In the genomic region with DNA sequence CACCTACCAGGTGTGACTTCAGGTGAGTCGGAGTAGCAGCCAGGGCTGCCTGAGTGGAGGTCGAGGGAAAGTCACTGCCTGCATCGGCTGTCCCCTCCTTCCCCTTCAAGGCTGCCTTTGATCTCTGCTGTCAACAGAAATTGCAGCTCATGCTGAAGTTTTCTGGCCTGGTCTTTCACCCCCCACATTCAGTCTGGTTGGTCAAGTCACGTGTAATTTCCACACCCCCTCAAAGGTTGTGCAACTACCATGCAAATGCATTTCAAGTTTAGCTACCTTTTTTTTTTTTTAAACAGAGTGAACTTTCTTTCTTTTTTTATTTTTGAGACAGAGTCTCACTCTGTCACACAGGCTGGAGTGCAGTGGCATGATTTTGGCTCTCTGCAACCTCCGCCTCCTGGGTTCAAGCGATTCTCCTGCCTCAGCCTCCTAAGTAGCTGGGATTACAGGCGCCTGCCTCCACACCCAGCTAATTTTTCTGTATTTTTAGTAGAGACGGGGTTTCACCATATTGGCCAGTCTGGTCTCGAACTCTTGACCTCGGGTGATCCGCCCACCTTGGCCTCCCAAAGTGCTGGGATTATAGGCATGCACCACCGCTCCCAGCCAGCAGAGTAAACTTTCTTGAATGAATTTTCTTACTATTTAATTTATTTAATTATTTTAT, we compare ENCODE assay signal across 1 cellular context.
TF ChIP-seq lines count a peak whose summit lies in the region.
"Not testable (repeated sequence)": the region's sequence is repeated elsewhere in the genome, so short reads cannot be mapped to it uniquely, and the experiment has no call there.

No MANE protein-coding gene starts in this region.

TF ChIP-seq in HepG2, 621 proteins besides CTCF, POLR2A, EP300 and RAD21 (continues in another document):
- TF ChIP-seq ZNF740 (CRISPR knock-in tag; IDR thresholded peaks at IDR 0.05) (peak; percentile 93), ZNF724P (CRISPR knock-in tag; IDR thresholded peaks at IDR 0.05; ENCODE audit: borderline replicate concordance) (0 out of 2 replicates have a peak, but pooled peaks have one; percentile 20), ZBTB7A (CRISPR knock-in tag; IDR thresholded peaks at IDR 0.05) (peak; percentile 35; the same call in 1 of the 2 replicates), ATF4 (CRISPR knock-in tag; IDR thresholded peaks at IDR 0.05) (peak in 1 of 2 experiments; percentile 73; a peak in 2 of 4 replicates), MYC (CRISPR knock-in tag; IDR thresholded peaks at IDR 0.05; ENCODE audit: borderline replicate concordance) (peak; percentile 58; the same call in 1 of the 2 replicates), POGZ (CRISPR knock-in tag; IDR thresholded peaks at IDR 0.05) (peak; percentile 39; the same call in 1 of the 2 replicates), GABPB1 (CRISPR knock-in tag; IDR thresholded peaks at IDR 0.05) (peak; percentile 38; the same call in 1 of the 2 replicates), TBX2 (CRISPR knock-in tag; IDR thresholded peaks at IDR 0.05; ENCODE audit: borderline replicate concordance) (peak; percentile 61), ZNF331 (CRISPR knock-in tag; IDR thresholded peaks at IDR 0.05) (peak; percentile 69; the same call in 1 of the 2 replicates), HDAC2 (CRISPR knock-in tag; IDR thresholded peaks at IDR 0.05) (peak; percentile 84; the same call in 1 of the 2 replicates), ADNP (CRISPR knock-in tag; IDR thresholded peaks at IDR 0.05) (peak; percentile 17; the same call in 1 of the 2 replicates), ZNF687 (CRISPR knock-in tag; IDR thresholded peaks at IDR 0.05) (peak; percentile 64), ZSCAN9 (CRISPR knock-in tag; IDR thresholded peaks at IDR 0.05; ENCODE audit: borderline replicate concordance) (peak; percentile 33; the same call in 1 of the 2 replicates), HMG20A (CRISPR knock-in tag; IDR thresholded peaks at IDR 0.05; ENCODE audit: borderline replicate concordance) (peak; percentile 65), SAP130 (CRISPR knock-in tag; IDR thresholded peaks at IDR 0.05; ENCODE audit: low read depth) (peak; percentile 90), GATAD2A (CRISPR knock-in tag; IDR thresholded peaks at IDR 0.05) (peak; percentile 88), KLF6 (CRISPR knock-in tag; IDR thresholded peaks at IDR 0.05) (0 out of 2 replicates have a peak, but pooled peaks have one; percentile 5), NCOR1 (IDR thresholded peaks at IDR 0.05; ENCODE audit: borderline replicate concordance, low read length) (peak; percentile 78; the same call in 1 of the 2 replicates), PITX1 (CRISPR knock-in tag; IDR thresholded peaks at IDR 0.05) (peak; percentile 84), TCF7L2 (IDR thresholded peaks at IDR 0.05; ENCODE audit: low read depth, low read length) (peak; percentile 78), NCOA2 (CRISPR knock-in tag; IDR thresholded peaks at IDR 0.05) (peak; percentile 90), GATAD1 (CRISPR knock-in tag; IDR thresholded peaks at IDR 0.05) (peak; percentile 64), TOE1 (CRISPR knock-in tag; IDR thresholded peaks at IDR 0.05) (peak; percentile 27; the same call in 1 of the 2 replicates), ZNF350 (CRISPR knock-in tag; IDR thresholded peaks at IDR 0.05; ENCODE audit: borderline replicate concordance, low read depth) (peak; percentile 49; the same call in 1 of the 2 replicates), MTA1 (CRISPR knock-in tag; IDR thresholded peaks at IDR 0.05; ENCODE audit: borderline replicate concordance) (peak; percentile 82; the same call in 1 of the 2 replicates), ISL2 (CRISPR knock-in tag; IDR thresholded peaks at IDR 0.05) (peak; percentile 75), HNF4A (CRISPR knock-in tag; IDR thresholded peaks at IDR 0.05) (peak; percentile 70), FOXA1 (CRISPR knock-in tag; IDR thresholded peaks at IDR 0.05) (peak; percentile 79), ZNF710 (CRISPR knock-in tag; IDR thresholded peaks at IDR 0.05; ENCODE audit: borderline replicate concordance) (peak; percentile 40; the same call in 1 of the 2 replicates), TGIF2 (CRISPR knock-in tag; IDR thresholded peaks at IDR 0.05) (0 out of 2 replicates have a peak, but pooled peaks have one; percentile 24), MED1 (CRISPR knock-in tag; IDR thresholded peaks at IDR 0.05) (peak; percentile 92), FOSL2 (CRISPR knock-in tag; IDR thresholded peaks at IDR 0.05) (peak; percentile 88), NONO (CRISPR knock-in tag; conservative IDR thresholded peaks at IDR 0.05) (peak; percentile 80), ZNF644 (CRISPR knock-in tag; IDR thresholded peaks at IDR 0.05; ENCODE audit: low read depth) (0 out of 2 replicates have a peak, but pooled peaks have one; percentile 7), SALL1 (CRISPR knock-in tag; IDR thresholded peaks at IDR 0.05) (peak; percentile 81)
- TF ChIP-seq, protein P1, sequence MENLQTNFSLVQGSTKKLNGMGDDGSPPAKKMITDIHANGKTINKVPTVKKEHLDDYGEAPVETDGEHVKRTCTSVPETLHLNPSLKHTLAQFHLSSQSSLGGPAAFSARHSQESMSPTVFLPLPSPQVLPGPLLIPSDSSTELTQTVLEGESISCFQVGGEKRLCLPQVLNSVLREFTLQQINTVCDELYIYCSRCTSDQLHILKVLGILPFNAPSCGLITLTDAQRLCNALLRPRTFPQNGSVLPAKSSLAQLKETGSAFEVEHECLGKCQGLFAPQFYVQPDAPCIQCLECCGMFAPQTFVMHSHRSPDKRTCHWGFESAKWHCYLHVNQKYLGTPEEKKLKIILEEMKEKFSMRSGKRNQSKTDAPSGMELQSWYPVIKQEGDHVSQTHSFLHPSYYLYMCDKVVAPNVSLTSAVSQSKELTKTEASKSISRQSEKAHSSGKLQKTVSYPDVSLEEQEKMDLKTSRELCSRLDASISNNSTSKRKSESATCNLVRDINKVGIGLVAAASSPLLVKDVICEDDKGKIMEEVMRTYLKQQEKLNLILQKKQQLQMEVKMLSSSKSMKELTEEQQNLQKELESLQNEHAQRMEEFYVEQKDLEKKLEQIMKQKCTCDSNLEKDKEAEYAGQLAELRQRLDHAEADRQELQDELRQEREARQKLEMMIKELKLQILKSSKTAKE (CRISPR knock-in tag; IDR thresholded peaks at IDR 0.05; ENCODE audit: borderline replicate concordance): peak; percentile 81; the same call in 1 of the 2 replicates
- TF ChIP-seq, protein P2, sequence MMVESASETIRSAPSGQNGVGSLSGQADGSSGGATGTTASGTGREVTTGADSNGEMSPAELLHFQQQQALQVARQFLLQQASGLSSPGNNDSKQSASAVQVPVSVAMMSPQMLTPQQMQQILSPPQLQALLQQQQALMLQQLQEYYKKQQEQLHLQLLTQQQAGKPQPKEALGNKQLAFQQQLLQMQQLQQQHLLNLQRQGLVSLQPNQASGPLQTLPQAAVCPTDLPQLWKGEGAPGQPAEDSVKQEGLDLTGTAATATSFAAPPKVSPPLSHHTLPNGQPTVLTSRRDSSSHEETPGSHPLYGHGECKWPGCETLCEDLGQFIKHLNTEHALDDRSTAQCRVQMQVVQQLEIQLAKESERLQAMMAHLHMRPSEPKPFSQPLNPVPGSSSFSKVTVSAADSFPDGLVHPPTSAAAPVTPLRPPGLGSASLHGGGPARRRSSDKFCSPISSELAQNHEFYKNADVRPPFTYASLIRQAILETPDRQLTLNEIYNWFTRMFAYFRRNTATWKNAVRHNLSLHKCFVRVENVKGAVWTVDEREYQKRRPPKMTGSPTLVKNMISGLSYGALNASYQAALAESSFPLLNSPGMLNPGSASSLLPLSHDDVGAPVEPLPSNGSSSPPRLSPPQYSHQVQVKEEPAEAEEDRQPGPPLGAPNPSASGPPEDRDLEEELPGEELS (CRISPR knock-in tag; IDR thresholded peaks at IDR 0.05): peak; percentile 90
- TF ChIP-seq, protein P3, sequence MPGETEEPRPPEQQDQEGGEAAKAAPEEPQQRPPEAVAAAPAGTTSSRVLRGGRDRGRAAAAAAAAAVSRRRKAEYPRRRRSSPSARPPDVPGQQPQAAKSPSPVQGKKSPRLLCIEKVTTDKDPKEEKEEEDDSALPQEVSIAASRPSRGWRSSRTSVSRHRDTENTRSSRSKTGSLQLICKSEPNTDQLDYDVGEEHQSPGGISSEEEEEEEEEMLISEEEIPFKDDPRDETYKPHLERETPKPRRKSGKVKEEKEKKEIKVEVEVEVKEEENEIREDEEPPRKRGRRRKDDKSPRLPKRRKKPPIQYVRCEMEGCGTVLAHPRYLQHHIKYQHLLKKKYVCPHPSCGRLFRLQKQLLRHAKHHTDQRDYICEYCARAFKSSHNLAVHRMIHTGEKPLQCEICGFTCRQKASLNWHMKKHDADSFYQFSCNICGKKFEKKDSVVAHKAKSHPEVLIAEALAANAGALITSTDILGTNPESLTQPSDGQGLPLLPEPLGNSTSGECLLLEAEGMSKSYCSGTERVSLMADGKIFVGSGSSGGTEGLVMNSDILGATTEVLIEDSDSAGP (CRISPR knock-in tag; IDR thresholded peaks at IDR 0.05; ENCODE audit: borderline replicate concordance): peak; percentile 36; the same call in 1 of the 2 replicates
- TF ChIP-seq, protein P4, sequence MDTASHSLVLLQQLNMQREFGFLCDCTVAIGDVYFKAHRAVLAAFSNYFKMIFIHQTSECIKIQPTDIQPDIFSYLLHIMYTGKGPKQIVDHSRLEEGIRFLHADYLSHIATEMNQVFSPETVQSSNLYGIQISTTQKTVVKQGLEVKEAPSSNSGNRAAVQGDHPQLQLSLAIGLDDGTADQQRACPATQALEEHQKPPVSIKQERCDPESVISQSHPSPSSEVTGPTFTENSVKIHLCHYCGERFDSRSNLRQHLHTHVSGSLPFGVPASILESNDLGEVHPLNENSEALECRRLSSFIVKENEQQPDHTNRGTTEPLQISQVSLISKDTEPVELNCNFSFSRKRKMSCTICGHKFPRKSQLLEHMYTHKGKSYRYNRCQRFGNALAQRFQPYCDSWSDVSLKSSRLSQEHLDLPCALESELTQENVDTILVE (CRISPR knock-in tag; IDR thresholded peaks at IDR 0.05): 0 out of 2 replicates have a peak, but pooled peaks have one; percentile 27
- TF ChIP-seq FOXA1, NONO (IDR thresholded peaks at IDR 0.05): not testable (repeated sequence)
- TF ChIP-seq, protein P5, sequence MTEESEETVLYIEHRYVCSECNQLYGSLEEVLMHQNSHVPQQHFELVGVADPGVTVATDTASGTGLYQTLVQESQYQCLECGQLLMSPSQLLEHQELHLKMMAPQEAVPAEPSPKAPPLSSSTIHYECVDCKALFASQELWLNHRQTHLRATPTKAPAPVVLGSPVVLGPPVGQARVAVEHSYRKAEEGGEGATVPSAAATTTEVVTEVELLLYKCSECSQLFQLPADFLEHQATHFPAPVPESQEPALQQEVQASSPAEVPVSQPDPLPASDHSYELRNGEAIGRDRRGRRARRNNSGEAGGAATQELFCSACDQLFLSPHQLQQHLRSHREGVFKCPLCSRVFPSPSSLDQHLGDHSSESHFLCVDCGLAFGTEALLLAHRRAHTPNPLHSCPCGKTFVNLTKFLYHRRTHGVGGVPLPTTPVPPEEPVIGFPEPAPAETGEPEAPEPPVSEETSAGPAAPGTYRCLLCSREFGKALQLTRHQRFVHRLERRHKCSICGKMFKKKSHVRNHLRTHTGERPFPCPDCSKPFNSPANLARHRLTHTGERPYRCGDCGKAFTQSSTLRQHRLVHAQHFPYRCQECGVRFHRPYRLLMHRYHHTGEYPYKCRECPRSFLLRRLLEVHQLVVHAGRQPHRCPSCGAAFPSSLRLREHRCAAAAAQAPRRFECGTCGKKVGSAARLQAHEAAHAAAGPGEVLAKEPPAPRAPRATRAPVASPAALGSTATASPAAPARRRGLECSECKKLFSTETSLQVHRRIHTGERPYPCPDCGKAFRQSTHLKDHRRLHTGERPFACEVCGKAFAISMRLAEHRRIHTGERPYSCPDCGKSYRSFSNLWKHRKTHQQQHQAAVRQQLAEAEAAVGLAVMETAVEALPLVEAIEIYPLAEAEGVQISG (CRISPR knock-in tag; IDR thresholded peaks at IDR 0.05): peak; percentile 65
